15 cellular contexts compared by ENCODE assay signal in the genomic region with DNA sequence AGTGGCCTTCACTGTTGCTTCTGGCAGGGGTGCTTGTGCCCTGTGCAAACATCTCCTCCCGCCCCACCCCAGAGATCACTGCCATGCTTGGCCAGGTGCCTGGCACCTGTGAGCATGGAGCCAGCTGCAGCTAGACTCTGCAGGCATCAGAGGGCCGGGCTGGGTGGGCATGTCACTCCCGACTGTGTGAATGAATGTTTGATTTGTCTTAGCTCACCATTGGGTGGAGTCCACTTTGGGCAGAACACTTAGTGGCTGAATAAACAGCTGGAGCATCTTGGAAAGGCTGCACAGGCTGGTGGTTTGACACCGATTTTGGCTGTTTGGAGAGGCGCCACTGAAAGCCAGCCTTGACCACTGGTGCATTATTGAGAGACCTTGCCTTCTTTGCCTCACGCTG.
DNase-seq lines count a peak whose midpoint lies in the region; ATAC-seq and TF ChIP-seq lines count a peak whose summit lies in the region.
"Had no signal": no experiment of that assay in that cellular context is flagged by ENCODE, and none has a peak within 500 bp of the region (broad histone marks: within the 10 kb centered on the region; RNA-seq: fewer than 3 reads in every experiment).

No MANE protein-coding gene starts in this region.

- H3K9me3 ChIP-seq in mucosa of descending colon: no peaks in the 10 kb centered on the region
- H3K9me3 ChIP-seq: ovary had no signal

- no peaks in the 10 kb centered on the region for H3K4me1 ChIP-seq in mucosa of descending colon (ENCODE audit: low read depth)

- CTCF ChIA-PET in MCF 10A (lab: Yijun Ruan, JAX): interaction anchor here (0.6 kb wide), 1 partner anchor 8 kb away, joined by 4 read pairs; no protein-coding TSS in a partner anchor

- H3K36me3 ChIP-seq in mucosa of descending colon (ENCODE audit: low read depth): no peaks in the 10 kb centered on the region
- H3K36me3 ChIP-seq: ovary had no signal

- no peaks in the 10 kb centered on the region for H3K4me1 Mint-ChIP-seq in MCF 10A (ENCODE audit: insufficient read depth, unreplicated experiment)
- H3K4me1 Mint-ChIP-seq: activated CD4-positive, alpha-beta T cell treated with anti-CD3 and anti-CD28 coated beads, Interleukin-2, amount 10 ng/mL, durations not matched to agents 7 days and 5 days had no signal

- POLR2A ChIA-PET in MCF 10A (lab: Yijun Ruan, JAX): interaction anchor here (0.7 kb wide), 1 partner anchor 210 kb away, joined by 3 read pairs; no protein-coding TSS in a partner anchor

- TF ChIP-seq CTCF in mucosa of descending colon (IDR thresholded peaks at IDR 0.05) (no peak), MCF 10A (IDR thresholded peaks at IDR 0.05; ENCODE audit: unreplicated experiment) (no peak)

- H3K9me3 Mint-ChIP-seq in MCF 10A (ENCODE audit: unreplicated experiment): no peaks in the 10 kb centered on the region
- H3K9me3 Mint-ChIP-seq: HFFc6; T-helper 2 cell treated with Interferon-gamma antibody and Interleukin-4, amounts not matched to agents 5 μg/mL and 100 μg/mL, for 36 hours had no signal

- no peaks in the 10 kb centered on the region for H3K27me3 Mint-ChIP-seq in MCF 10A (ENCODE audit: insufficient read depth, unreplicated experiment)
- H3K27me3 Mint-ChIP-seq: activated CD4-positive, alpha-beta T cell treated with anti-CD3 and anti-CD28 coated beads, Interleukin-2, amount 10 ng/mL, durations not matched to agents 7 days and 5 days had no signal

- DNase-seq in COR-L47 (lab: John Stamatoyannopoulos, UW) (peak; percentile 97), NCI-H1105 (lab: John Stamatoyannopoulos, UW) (peak; percentile 84), NCI-H774 (lab: John Stamatoyannopoulos, UW) (peak; percentile 82), mucosa of descending colon (peak; percentile 70 to 80 (median 79)), MCF 10A (ENCODE audit: unreplicated experiment) (no peak), NCI-H1930 (lab: John Stamatoyannopoulos, UW) (no peak)
- no peak for DNase-seq in NK-92 treated with Interleukin-12 subunit alpha and Interleukin-12 subunit beta, amount 100 ng/mL, for 24 hours (lab: John Stamatoyannopoulos, UW)
- DNase-seq: activated CD4-positive, alpha-beta T cell treated with anti-CD3 and anti-CD28 coated beads, Interleukin-2, amount 10 ng/mL, durations not matched to agents 7 days and 5 days; activated effector memory CD4-positive, alpha-beta T cell treated with anti-CD3 and anti-CD28 coated beads, Interleukin-2, amount 50 U/mL, for 16 hours; HFFc6; NCI-H1436 treated with DMSO at 0.1 percent for 48 hours; ovary; trophoblast cell had no signal

- no peak overlapping the region for H3K4me3 Mint-ChIP-seq in MCF 10A (ENCODE audit: unreplicated experiment)
- H3K4me3 Mint-ChIP-seq: activated CD4-positive, alpha-beta T cell treated with anti-CD3 and anti-CD28 coated beads, Interleukin-2, amount 10 ng/mL, durations not matched to agents 7 days and 5 days; HFFc6; T-helper 2 cell treated with Interferon-gamma antibody and Interleukin-4, amounts not matched to agents 5 μg/mL and 100 μg/mL, for 36 hours had no signal

- no peaks in the 10 kb centered on the region for H3K36me3 Mint-ChIP-seq in MCF 10A (ENCODE audit: insufficient read depth, unreplicated experiment)

- H3K27ac Mint-ChIP-seq in MCF 10A (ENCODE audit: low read depth, unreplicated experiment): no peak overlapping the region
- H3K27ac Mint-ChIP-seq: activated CD4-positive, alpha-beta T cell treated with anti-CD3 and anti-CD28 coated beads, Interleukin-2, amount 10 ng/mL, durations not matched to agents 7 days and 5 days; HFFc6; T-helper 2 cell treated with Interferon-gamma antibody and Interleukin-4, amounts not matched to agents 5 μg/mL and 100 μg/mL, for 36 hours had no signal

- no TSS peak for BruUV-seq in MCF 10A (replicated peaks; lab: Mats Ljungman, UMichigan)

- ATAC-seq in mucosa of descending colon (peak; percentile 98), HG02763 (IDR thresholded peaks at IDR 0.05; ENCODE audit: unreplicated experiment) (no peak)

- no peak overlapping the region for H3K4me3 ChIP-seq in mucosa of descending colon
- H3K4me3 ChIP-seq: ovary had no signal

- intact Hi-C loops in mucosa of descending colon (cut with DNase I, micrococcal nuclease): no loop called here
- intact Hi-C loops in MCF 10A (cut with micrococcal nuclease): no loop called here

Comparison
In these comparisons a context has a peak if more than half of its experiments do, and no peak if none do; other contexts are left out.
1. DNase-seq: peak in COR-L47 (single experiment), NCI-H1105 (single experiment), NCI-H774 (single experiment) and mucosa of descending colon (3 of 3); none in MCF 10A (single experiment), NCI-H1930 (0 of 2) and NK-92 treated with Interleukin-12 subunit alpha and Interleukin-12 subunit beta, amount 100 ng/mL, for 24 hours (single experiment).